In the genomic region with DNA sequence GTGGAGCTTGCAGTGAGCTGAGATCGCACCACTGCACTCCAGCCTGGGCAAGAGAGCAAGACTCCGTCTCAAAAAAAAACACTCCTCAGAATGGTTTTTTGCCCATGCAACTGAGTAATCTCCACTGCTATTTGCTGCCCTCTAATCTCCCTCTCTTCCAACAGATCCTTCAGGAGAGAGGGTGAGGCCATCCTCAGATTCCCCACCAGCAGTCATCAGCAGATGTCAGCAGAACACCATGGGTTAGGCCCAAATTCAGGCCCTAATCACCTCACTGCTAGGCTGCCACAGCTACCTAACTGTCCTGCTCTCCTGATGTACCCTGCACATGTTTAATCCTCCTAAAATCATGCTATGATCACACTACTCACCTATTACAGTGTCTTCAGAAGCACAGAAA, we compare ENCODE assay signal across 1 cellular context.
TF ChIP-seq lines count a peak whose summit lies in the region.

No MANE protein-coding gene starts in this region.

TF ChIP-seq in K562, 482 proteins besides CTCF, POLR2A, EP300 and RAD21:
- TF ChIP-seq ZNF324 (CRISPR knock-in tag; IDR thresholded peaks at IDR 0.05) (no peak), SMC3 (conservative IDR thresholded peaks at IDR 0.05; ENCODE audit: insufficient read depth, low read depth, low read length) (peak; percentile 33; the same call in 1 of the 2 replicates)
- TF ChIP-seq, protein P1, sequence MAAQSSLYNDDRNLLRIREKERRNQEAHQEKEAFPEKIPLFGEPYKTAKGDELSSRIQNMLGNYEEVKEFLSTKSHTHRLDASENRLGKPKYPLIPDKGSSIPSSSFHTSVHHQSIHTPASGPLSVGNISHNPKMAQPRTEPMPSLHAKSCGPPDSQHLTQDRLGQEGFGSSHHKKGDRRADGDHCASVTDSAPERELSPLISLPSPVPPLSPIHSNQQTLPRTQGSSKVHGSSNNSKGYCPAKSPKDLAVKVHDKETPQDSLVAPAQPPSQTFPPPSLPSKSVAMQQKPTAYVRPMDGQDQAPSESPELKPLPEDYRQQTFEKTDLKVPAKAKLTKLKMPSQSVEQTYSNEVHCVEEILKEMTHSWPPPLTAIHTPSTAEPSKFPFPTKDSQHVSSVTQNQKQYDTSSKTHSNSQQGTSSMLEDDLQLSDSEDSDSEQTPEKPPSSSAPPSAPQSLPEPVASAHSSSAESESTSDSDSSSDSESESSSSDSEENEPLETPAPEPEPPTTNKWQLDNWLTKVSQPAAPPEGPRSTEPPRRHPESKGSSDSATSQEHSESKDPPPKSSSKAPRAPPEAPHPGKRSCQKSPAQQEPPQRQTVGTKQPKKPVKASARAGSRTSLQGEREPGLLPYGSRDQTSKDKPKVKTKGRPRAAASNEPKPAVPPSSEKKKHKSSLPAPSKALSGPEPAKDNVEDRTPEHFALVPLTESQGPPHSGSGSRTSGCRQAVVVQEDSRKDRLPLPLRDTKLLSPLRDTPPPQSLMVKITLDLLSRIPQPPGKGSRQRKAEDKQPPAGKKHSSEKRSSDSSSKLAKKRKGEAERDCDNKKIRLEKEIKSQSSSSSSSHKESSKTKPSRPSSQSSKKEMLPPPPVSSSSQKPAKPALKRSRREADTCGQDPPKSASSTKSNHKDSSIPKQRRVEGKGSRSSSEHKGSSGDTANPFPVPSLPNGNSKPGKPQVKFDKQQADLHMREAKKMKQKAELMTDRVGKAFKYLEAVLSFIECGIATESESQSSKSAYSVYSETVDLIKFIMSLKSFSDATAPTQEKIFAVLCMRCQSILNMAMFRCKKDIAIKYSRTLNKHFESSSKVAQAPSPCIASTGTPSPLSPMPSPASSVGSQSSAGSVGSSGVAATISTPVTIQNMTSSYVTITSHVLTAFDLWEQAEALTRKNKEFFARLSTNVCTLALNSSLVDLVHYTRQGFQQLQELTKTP (IDR thresholded peaks at IDR 0.05; ENCODE audit: low read depth in 1 of 2, partially characterized antibody in 2 of 2), result no peak
